ENCODE assay signal across 1 cellular context in genomic region chr6:138456393-138456775, GRCh38.
TF ChIP-seq lines count a peak whose summit lies in the region.

No MANE protein-coding gene starts in this region.

TF ChIP-seq in endothelial cell of umbilical vein, 7 proteins besides CTCF, POLR2A, EP300 and RAD21:
- TF ChIP-seq EZH2 (IDR thresholded peaks at IDR 0.05; ENCODE audit: borderline replicate concordance, low read depth, low read length, severe bottlenecking) (no peak), JUN (IDR thresholded peaks at IDR 0.05; ENCODE audit: borderline replicate concordance, insufficient read depth, insufficient read length, low read depth) (no peak), MYC (IDR thresholded peaks at IDR 0.05; ENCODE audit: low read depth, low read length) (no peak), GATA2 (IDR thresholded peaks at IDR 0.05; ENCODE audit: insufficient read depth, insufficient read length, low read depth, low read length) (no peak), FOS (IDR thresholded peaks at IDR 0.05; ENCODE audit: borderline replicate concordance, insufficient read depth, low read length) (no peak), POLR2AphosphoS5 (IDR thresholded peaks at IDR 0.05; ENCODE audit: insufficient read depth, low read depth, low read length) (no peak)
- TF ChIP-seq, protein P1, sequence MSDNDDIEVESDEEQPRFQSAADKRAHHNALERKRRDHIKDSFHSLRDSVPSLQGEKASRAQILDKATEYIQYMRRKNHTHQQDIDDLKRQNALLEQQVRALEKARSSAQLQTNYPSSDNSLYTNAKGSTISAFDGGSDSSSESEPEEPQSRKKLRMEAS (IDR thresholded peaks at IDR 0.05; ENCODE audit: insufficient read depth, insufficient read length) = no peak
